In the genomic region with DNA sequence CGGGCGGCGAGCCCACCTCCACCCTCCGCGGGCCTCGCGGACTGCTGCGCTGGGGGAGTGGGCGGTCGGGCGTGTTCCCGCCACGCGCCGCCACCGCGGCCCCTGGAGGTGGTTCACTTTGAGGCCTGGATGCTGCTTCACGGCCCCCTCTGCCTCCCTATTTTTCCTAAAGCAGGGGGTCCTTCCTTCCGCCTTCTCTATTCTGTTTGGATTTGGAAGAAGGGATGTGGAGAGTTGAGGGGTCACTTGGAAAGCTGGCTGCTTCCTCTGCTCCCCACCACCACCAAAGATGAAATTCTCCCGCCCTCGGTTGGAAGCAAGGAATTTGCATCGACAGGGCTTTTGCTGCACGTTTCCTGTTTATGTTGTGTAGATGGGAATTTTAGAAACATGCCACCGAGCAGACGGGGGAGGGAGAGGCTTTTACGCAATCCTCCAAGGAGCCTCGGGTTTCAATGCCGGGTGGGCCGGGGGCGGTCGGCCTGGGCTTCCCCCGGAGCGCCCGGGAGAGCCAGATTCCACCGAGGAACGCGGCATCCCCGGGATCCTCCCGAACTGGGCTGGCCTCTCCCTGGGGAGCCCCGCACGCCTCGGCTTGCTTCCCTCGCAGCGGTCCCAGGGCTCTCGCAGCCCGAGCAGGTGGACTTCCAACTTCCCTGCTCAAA, we compare ENCODE assay signal across 8 cellular contexts. TPM values are rescaled to one million over a fixed set of nuclear protein-coding genes. Genes with fewer than 3 reads are reported as not detected.
DNase-seq lines count a peak whose midpoint lies in the region; ATAC-seq, FAIRE-seq and TF ChIP-seq lines count a peak whose summit lies in the region.

No MANE protein-coding gene starts in this region.

- H3K4me3 ChIP-seq in CD4-positive, alpha-beta memory T cell (ENCODE audit: low read length in 2 of 2), result peak overlapping the region; percentile 60 to 63
- peak overlapping the region; percentile 93 for H3K4me3 ChIP-seq in trophoblast cell (ENCODE audit: low read depth, low read length)

- H2AK5ac ChIP-seq in trophoblast cell (ENCODE audit: low read length), result peak overlapping the region; percentile 92

- DNase-seq in CD4-positive, alpha-beta memory T cell, result peak in 1 of 5 donors; percentile 9
- DNase-seq in HuH-7 (ENCODE audit: low spot score) (peak; percentile 58), cardiac septum (ENCODE audit: low spot score) (peak; percentile 77), trophoblast cell (peak; percentile 56 to 71), NOMO-1 treated with DMSO at 0.1 percent for 48 hours (lab: John Stamatoyannopoulos, UW; ENCODE audit: unreplicated experiment) (no peak), H54 (ENCODE audit: insufficient read length, low spot score) (no peak)
- no peak for DNase-seq in activated naive CD8-positive, alpha-beta T cell treated with anti-CD3 and anti-CD28 coated beads, Interleukin-2, amount 10 ng/mL, durations not matched to agents 7 days and 5 days

- peak overlapping the region; percentile 39 to 92 (median 80) for H3K27ac Mint-ChIP-seq in CD4-positive, alpha-beta memory T cell
- no peak overlapping the region for H3K27ac Mint-ChIP-seq in activated naive CD8-positive, alpha-beta T cell treated with anti-CD3 and anti-CD28 coated beads, Interleukin-2, amount 10 ng/mL, durations not matched to agents 7 days and 5 days

- H3K36me3 Mint-ChIP-seq in CD4-positive, alpha-beta memory T cell, result peaks cover 3 to 5% of the 10 kb centered on the region in 2 donors
- H3K36me3 Mint-ChIP-seq in activated naive CD8-positive, alpha-beta T cell treated with anti-CD3 and anti-CD28 coated beads, Interleukin-2, amount 10 ng/mL, durations not matched to agents 7 days and 5 days, result no peaks in the 10 kb centered on the region

- peaks cover 8% of the 10 kb centered on the region for H3K27me3 ChIP-seq in CD4-positive, alpha-beta memory T cell (ENCODE audit: insufficient read depth, low read length)
- no peaks in the 10 kb centered on the region for H3K27me3 ChIP-seq in trophoblast cell (ENCODE audit: insufficient read depth, low read length)

- TF ChIP-seq POLR2A in H54 (IDR thresholded peaks at IDR 0.05; ENCODE audit: low read depth, low read length), result no peak

- peak overlapping the region; percentile 89 for H3K4ac ChIP-seq in trophoblast cell (ENCODE audit: low read depth, low read length)

- peak overlapping the region; percentile 94 for H2AFZ ChIP-seq in trophoblast cell (ENCODE audit: insufficient read depth, low read length, poor library complexity)

- no peaks in the 10 kb centered on the region for H3K36me3 ChIP-seq in CD4-positive, alpha-beta memory T cell (ENCODE audit: insufficient read depth, low read length)
- H3K36me3 ChIP-seq in trophoblast cell (ENCODE audit: control insufficient read depth in 1 of 2, insufficient read depth in 2 of 2, low read length in 2 of 2), result no peaks in the 10 kb centered on the region

- peak overlapping the region; percentile 99 for H2BK5ac ChIP-seq in trophoblast cell (ENCODE audit: low read depth, low read length, poor library complexity)

- ATAC-seq in activated naive CD8-positive, alpha-beta T cell treated with anti-CD3 and anti-CD28 coated beads, Interleukin-2, amount 10 ng/mL, durations not matched to agents 7 days and 5 days (ENCODE audit: low read depth), result no peak
- no peak for ATAC-seq in GM18868 (IDR thresholded peaks at IDR 0.05; ENCODE audit: unreplicated experiment)

- CTCF ChIA-PET in CD4-positive, alpha-beta memory T cell (lab: Charles Lee; ENCODE audit: partially characterized antibody), result interaction anchor here (6.1 kb wide), 1 partner anchor 12 kb away, joined by 44 read pairs; the partner anchor contains the start of gene ADM

- peak overlapping the region; percentile 97 for H3K4me2 ChIP-seq in trophoblast cell (ENCODE audit: low read length)

- peaks cover 8 to 20% of the 10 kb centered on the region in 2 donors for H3K27me3 Mint-ChIP-seq in CD4-positive, alpha-beta memory T cell
- H3K27me3 Mint-ChIP-seq in activated naive CD8-positive, alpha-beta T cell treated with anti-CD3 and anti-CD28 coated beads, Interleukin-2, amount 10 ng/mL, durations not matched to agents 7 days and 5 days, result peaks cover 41% of the 10 kb centered on the region

- intact Hi-C loops in CD4-positive, alpha-beta memory T cell (cut with micrococcal nuclease), result loop anchor here (1.0 kb wide), 1 partner anchor 10 kb away; no protein-coding TSS in a partner anchor
- intact Hi-C loops in cardiac septum (cut with DNase I), result loop anchor here (5.0 to 10.0 kb wide), 2 partner anchors 177 to 720 kb away; partner anchors contain the start of gene WEE1

- POLR2A ChIA-PET in CD4-positive, alpha-beta memory T cell (lab: Charles Lee; ENCODE audit: partially characterized antibody), result interaction anchor here (0.6 to 5.4 kb wide), 4 partner anchors 8 to 536 kb away, joined by 3 to 39 read pairs (median 4); partner anchors contain the start of gene ADM
- POLR2A ChIA-PET in activated naive CD8-positive, alpha-beta T cell treated with anti-CD3 and anti-CD28 coated beads, Interleukin-2, amount 10 ng/mL, durations not matched to agents 7 days and 5 days (lab: Charles Lee), result no interaction called here

- H3K9me3 ChIP-seq in CD4-positive, alpha-beta memory T cell (ENCODE audit: control insufficient read depth in 1 of 2, low read length in 2 of 2), result no peaks in the 10 kb centered on the region
- no peaks in the 10 kb centered on the region for H3K9me3 ChIP-seq in trophoblast cell (ENCODE audit: insufficient read depth, low read depth, low read length)

- H2BK120ac ChIP-seq in trophoblast cell (ENCODE audit: insufficient read depth, low read length, poor library complexity), result peak overlapping the region; percentile 96

- H3K9ac ChIP-seq in trophoblast cell (ENCODE audit: low read length), result peak overlapping the region; percentile 98

- H3K79me2 ChIP-seq in trophoblast cell (ENCODE audit: control insufficient read depth, insufficient read depth, low read length, poor library complexity), result peaks cover 12% of the 10 kb centered on the region

- WGBS in trophoblast cell (ENCODE audit: extremely low coverage, insufficient coverage, insufficient read length), result no CpG with 5 or more reads among the region's 46 CpGs

- no peak overlapping the region for H3K23ac ChIP-seq in trophoblast cell (ENCODE audit: low read length)

- H4K91ac ChIP-seq in trophoblast cell (ENCODE audit: low read depth, low read length), result peak overlapping the region; percentile 99

- H4K8ac ChIP-seq in trophoblast cell (ENCODE audit: low read depth, low read length), result peak overlapping the region; percentile 97

- H3K9me3 Mint-ChIP-seq in CD4-positive, alpha-beta memory T cell, result no peaks in the 10 kb centered on the region
- no peaks in the 10 kb centered on the region for H3K9me3 Mint-ChIP-seq in activated naive CD8-positive, alpha-beta T cell treated with anti-CD3 and anti-CD28 coated beads, Interleukin-2, amount 10 ng/mL, durations not matched to agents 7 days and 5 days

- peaks cover 38% of the 10 kb centered on the region for H3K4me1 ChIP-seq in CD4-positive, alpha-beta memory T cell (ENCODE audit: insufficient read depth, low read length)
- peaks cover 0 to 3% of the 10 kb centered on the region in 2 experiments for H3K4me1 ChIP-seq in trophoblast cell (ENCODE audit: control insufficient read depth in 1 of 2, insufficient read depth in 2 of 2, low read length in 2 of 2)

- peak overlapping the region; percentile 56 for H2BK12ac ChIP-seq in trophoblast cell (ENCODE audit: low read length)

- H3K14ac ChIP-seq in trophoblast cell (ENCODE audit: low read length), result peak overlapping the region; percentile 99

- peak overlapping the region; percentile 93 for H4K12ac ChIP-seq in trophoblast cell (ENCODE audit: low read depth, low read length)

- peak overlapping the region; percentile 38 for H3K27ac ChIP-seq in CD4-positive, alpha-beta memory T cell (ENCODE audit: low read depth, low read length)
- peak overlapping the region; percentile 100 for H3K27ac ChIP-seq in trophoblast cell (ENCODE audit: low read depth, low read length)

- H3K4me3 Mint-ChIP-seq in CD4-positive, alpha-beta memory T cell, result peak overlapping the region; percentile 82 to 94 (median 89)
- peak overlapping the region; percentile 80 for H3K4me3 Mint-ChIP-seq in activated naive CD8-positive, alpha-beta T cell treated with anti-CD3 and anti-CD28 coated beads, Interleukin-2, amount 10 ng/mL, durations not matched to agents 7 days and 5 days

- peaks cover 19% of the 10 kb centered on the region for H3K79me1 ChIP-seq in trophoblast cell (ENCODE audit: low read length)

- H3K4me1 Mint-ChIP-seq in CD4-positive, alpha-beta memory T cell, result peaks cover 32 to 45% (median 38%) of the 10 kb centered on the region in 4 donors
- H3K4me1 Mint-ChIP-seq in activated naive CD8-positive, alpha-beta T cell treated with anti-CD3 and anti-CD28 coated beads, Interleukin-2, amount 10 ng/mL, durations not matched to agents 7 days and 5 days, result peaks cover 40% of the 10 kb centered on the region

- peak overlapping the region; percentile 100 for H3K18ac ChIP-seq in trophoblast cell (ENCODE audit: low read length)

- no peak for FAIRE-seq in H54 (lab: Jason Lieb, UNC)

RNA-seq across cellular contexts. Expression of gene SBF2, which starts 0.4 kb away (rescaled TPM):
- total RNA-seq in CD4-positive, alpha-beta memory T cell, result 10 to 100 TPM; 13.8 to 15.4 TPM
- 1 to 10 TPM in 1 of 2 donors, under 1 TPM in 1; 0.50 to 6.7 TPM for polyA plus RNA-seq in CD4-positive, alpha-beta memory T cell
- 10 to 100 TPM; 15.8 to 18.6 TPM for total RNA-seq in activated naive CD8-positive, alpha-beta T cell treated with anti-CD3 and anti-CD28 coated beads, Interleukin-2, amount 10 ng/mL, durations not matched to agents 7 days and 5 days
- total RNA-seq in cardiac septum, result 27.9 TPM
- polyA plus RNA-seq in trophoblast cell (2013), result 14.4 and 15.1 TPM in 2 replicates

RNA-seq across cellular contexts. Expression of gene ADM, which starts 10.5 kb away (rescaled TPM):
- total RNA-seq in CD4-positive, alpha-beta memory T cell, result under 1 TPM; 0.49 to 0.53 TPM
- polyA plus RNA-seq in CD4-positive, alpha-beta memory T cell, result under 1 TPM in 1 of 2 donors, not detected in 1; 0.31 TPM
- 1 to 10 TPM; 1.5 to 2.3 TPM for total RNA-seq in activated naive CD8-positive, alpha-beta T cell treated with anti-CD3 and anti-CD28 coated beads, Interleukin-2, amount 10 ng/mL, durations not matched to agents 7 days and 5 days
- total RNA-seq in cardiac septum, result 5.3 TPM
- 101 and 108 TPM in 2 replicates for polyA plus RNA-seq in trophoblast cell (2013)

Comparison
In these comparisons a context has a peak if more than half of its experiments do, and no peak if none do; other contexts are left out.
1. DNase-seq: peak in HuH-7 (single experiment), cardiac septum (single experiment) and trophoblast cell (2 of 2); none in activated naive CD8-positive, alpha-beta T cell treated with anti-CD3 and anti-CD28 coated beads, Interleukin-2, amount 10 ng/mL, durations not matched to agents 7 days and 5 days (single experiment), NOMO-1 treated with DMSO at 0.1 percent for 48 hours (single experiment) and H54 (single experiment).